Comparison of ENCODE assay signal across 11 cellular contexts in the genomic region with DNA sequence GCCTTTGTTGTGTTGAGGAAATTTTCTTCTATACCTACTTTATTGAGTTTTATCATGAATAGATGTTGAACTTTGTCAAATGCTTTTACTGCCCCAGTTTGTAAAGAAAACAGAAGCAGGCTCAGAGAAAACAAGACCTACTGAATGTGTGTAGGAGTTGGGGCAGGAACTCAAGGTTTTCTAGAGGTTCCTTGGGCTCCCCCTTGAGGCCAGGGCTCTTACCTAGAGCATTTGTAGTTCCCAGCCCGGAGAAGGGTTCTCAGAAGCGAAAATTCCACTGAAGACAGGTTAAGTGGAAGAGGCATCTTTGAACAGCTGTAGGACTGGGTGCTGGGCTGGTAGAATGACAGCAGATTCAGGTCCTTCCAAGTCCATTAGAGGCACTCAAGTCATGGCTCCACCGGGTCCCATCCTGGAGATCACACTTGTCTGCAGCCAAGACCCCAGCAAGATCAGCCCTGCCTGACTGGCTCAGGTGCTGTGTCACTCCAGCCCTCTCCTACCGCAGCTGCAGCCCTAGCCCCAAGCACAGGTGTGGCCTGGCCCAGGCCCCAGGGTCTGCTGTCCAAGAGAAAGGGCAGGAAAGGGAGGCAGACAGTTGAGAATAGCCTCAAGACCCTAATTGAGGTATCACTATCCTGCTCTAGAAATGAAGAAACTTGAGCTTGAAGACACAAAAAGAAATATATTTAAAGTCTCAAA.
DNase-seq lines count a peak whose midpoint lies in the region; ATAC-seq and TF ChIP-seq lines count a peak whose summit lies in the region.
"Had no signal": no experiment of that assay in that cellular context is flagged by ENCODE, and none has a peak within 500 bp of the region (broad histone marks: within the 10 kb centered on the region; RNA-seq: fewer than 3 reads in every experiment).

No MANE protein-coding gene starts in this region.

- H3K9me2 ChIP-seq in Karpas-422 (replicated peaks; ENCODE audit: insufficient read depth, low read length), result no peaks in the 10 kb centered on the region
- no peaks in the 10 kb centered on the region for H3K9me2 ChIP-seq in SU-DHL-6 (replicated peaks; ENCODE audit: insufficient read depth, low read length)

- no peak overlapping the region for H3K9ac ChIP-seq in Karpas-422 (ENCODE audit: low read length)
- no peak overlapping the region for H3K9ac ChIP-seq in SU-DHL-6 (ENCODE audit: low read length)

- no peaks in the 10 kb centered on the region for H3K4me1 ChIP-seq in Karpas-422 (ENCODE audit: low read length)

- H3K4me2 ChIP-seq in Karpas-422 (ENCODE audit: low read depth, low read length, poor library complexity, severe bottlenecking), result no peak overlapping the region
- no peak overlapping the region for H3K4me2 ChIP-seq in SU-DHL-6 (ENCODE audit: low read depth, low read length, poor library complexity, severe bottlenecking)

- H3K79me2 ChIP-seq in Karpas-422 (ENCODE audit: low read length) (no peaks in the 10 kb centered on the region), SU-DHL-6 (ENCODE audit: insufficient read depth, low read length) (no peaks in the 10 kb centered on the region)

- H4K20me1 ChIP-seq in Karpas-422 (ENCODE audit: insufficient read depth, low read depth, low read length) (no peaks in the 10 kb centered on the region), SU-DHL-6 (ENCODE audit: low read depth, low read length) (no peaks in the 10 kb centered on the region)

- H3K27me3 ChIP-seq in Karpas-422 (ENCODE audit: low read length) (no peaks in the 10 kb centered on the region), SU-DHL-6 (ENCODE audit: low read length) (no peaks in the 10 kb centered on the region)

- H3K27ac ChIP-seq in Karpas-422 (ENCODE audit: low read length) (no peak overlapping the region), SU-DHL-6 (ENCODE audit: low read depth, low read length) (no peak overlapping the region)

- DNase-seq in DMS 273 (lab: John Stamatoyannopoulos, UW; ENCODE audit: unreplicated experiment) (peak; percentile 24), DMS 273 treated with DMSO at 0.1 percent for 48 hours (lab: John Stamatoyannopoulos, UW) (no peak), Karpas-422 (peak; percentile 81), iPS-NIHi7 (ENCODE audit: extremely low spot score) (peak; percentile 35), NCI-H748 (lab: John Stamatoyannopoulos, UW; ENCODE audit: unreplicated experiment) (no peak)
- DNase-seq in activated T-cell treated with anti-CD3 and anti-CD28 coated beads, Interleukin-2, amount 50 U/mL, for 48 hours, result no peak
- DNase-seq: 8988T; activated CD4-positive, alpha-beta memory T cell treated with anti-CD3 and anti-CD28 coated beads, Interleukin-2, amount 10 ng/mL, durations not matched to agents 7 days and 5 days; glutamatergic neuron had no signal

- H3K36me3 ChIP-seq in Karpas-422 (ENCODE audit: insufficient read depth, low read length) (no peaks in the 10 kb centered on the region), SU-DHL-6 (ENCODE audit: low read length) (no peaks in the 10 kb centered on the region)

- H3K9me3 ChIP-seq in Karpas-422 (ENCODE audit: low read length) (no peaks in the 10 kb centered on the region), SU-DHL-6 (ENCODE audit: insufficient read depth, low read length) (no peaks in the 10 kb centered on the region)

- H3K4me3 ChIP-seq in Karpas-422 (ENCODE audit: low read length), result no peak overlapping the region
- H3K4me3 ChIP-seq in SU-DHL-6 (ENCODE audit: insufficient read depth, low read length, poor library complexity, severe bottlenecking), result no peak overlapping the region

- H2AFZ ChIP-seq in Karpas-422 (ENCODE audit: low read length) (no peak overlapping the region), SU-DHL-6 (ENCODE audit: low read depth, low read length, severe bottlenecking) (no peak overlapping the region)

- ATAC-seq in HG02678 (IDR thresholded peaks at IDR 0.05; ENCODE audit: unreplicated experiment), result no peak

- H3F3A ChIP-seq in SU-DHL-6 (ENCODE audit: insufficient read depth), result no peaks in the 10 kb centered on the region

- peak; percentile 39 for TF ChIP-seq CTCF in SU-DHL-6 (IDR thresholded peaks at IDR 0.05; ENCODE audit: insufficient read depth, low read length, poor library complexity, severe bottlenecking)

Comparison
In these comparisons a context has a peak if more than half of its experiments do, and no peak if none do; other contexts are left out.
1. DNase-seq: peak in DMS 273 (single experiment), Karpas-422 (single experiment) and iPS-NIHi7 (single experiment); none in DMS 273 treated with DMSO at 0.1 percent for 48 hours (single experiment), NCI-H748 (single experiment) and activated T-cell treated with anti-CD3 and anti-CD28 coated beads, Interleukin-2, amount 50 U/mL, for 48 hours (0 of 2).